ENCODE assay signal across 26 cellular contexts in genomic region chr5:51988561-51988960, GRCh38.
"Had no signal": no experiment of that assay in that cellular context is flagged by ENCODE, and none has a peak within 500 bp of the region (broad histone marks: within the 10 kb centered on the region; RNA-seq: fewer than 3 reads in every experiment).

No MANE protein-coding gene starts in this region.

- H3K4me1 Mint-ChIP-seq: activated CD4-positive, alpha-beta T cell treated with anti-CD3 and anti-CD28 coated beads for 36 hours; activated naive CD4-positive, alpha-beta T cell treated with anti-CD3 and anti-CD28 coated beads, Interleukin-2, amount 10 ng/mL, durations not matched to agents 7 days and 5 days; activated naive CD8-positive, alpha-beta T cell treated with anti-CD3 and anti-CD28 coated beads for 36 hours; T-helper 17 cell had no signal

- ATAC-seq: activated CD4-positive, alpha-beta T cell treated with anti-CD3 and anti-CD28 coated beads for 36 hours; activated CD8-positive, alpha-beta T cell treated with anti-CD3 and anti-CD28 coated beads for 36 hours; activated T-cell treated with anti-CD3 and anti-CD28 coated beads, Interleukin-2, amount 50 U/mL, for 72 hours; T-helper 17 cell had no signal

- H3K27me3 Mint-ChIP-seq: activated CD4-positive, alpha-beta T cell treated with anti-CD3 and anti-CD28 coated beads for 36 hours; activated CD8-positive, alpha-beta T cell treated with anti-CD3 and anti-CD28 coated beads for 36 hours; activated naive CD4-positive, alpha-beta T cell treated with anti-CD3 and anti-CD28 coated beads, Interleukin-2, amount 10 ng/mL, durations not matched to agents 7 days and 5 days; activated naive CD8-positive, alpha-beta T cell treated with anti-CD3 and anti-CD28 coated beads for 36 hours; T-helper 17 cell had no signal

- FAIRE-seq: colon, RCC 7860 had no signal

- H3K36me3 ChIP-seq: brain microvascular endothelial cell, cardiac muscle cell, MG63 had no signal

- DNase-seq: activated CD4-positive, alpha-beta T cell treated with anti-CD3 and anti-CD28 coated beads for 36 hours; activated CD8-positive, alpha-beta memory T cell treated with anti-CD3 and anti-CD28 coated beads, Interleukin-2, amount 50 U/mL, for 4 hours; activated CD8-positive, alpha-beta T cell treated with anti-CD3 and anti-CD28 coated beads for 36 hours; activated gamma-delta T cell treated with Interleukin-2 at 50 U/mL for 16 hours; activated naive CD4-positive, alpha-beta T cell treated with anti-CD3 and anti-CD28 coated beads, Interleukin-2, amount 10 ng/mL, durations not matched to agents 7 days and 5 days; activated naive CD8-positive, alpha-beta T cell treated with anti-CD3 and anti-CD28 coated beads for 36 hours; activated T-cell treated with anti-CD3 and anti-CD28 coated beads, Interleukin-2, amount 50 U/mL, for 72 hours; brain microvascular endothelial cell; cerebellar nuclear complex; MG63; MV-4-11; NCI-H1105; NCI-H1436; NCI-H187 treated with DMSO at 0.1 percent for 48 hours; NCI-H2081 treated with DMSO at 0.1 percent for 48 hours; NCI-H2171; NCI-H345; NCI-H510A; SHP77 treated with DMSO at 0.1 percent for 48 hours; T-helper 17 cell; T-helper 9 cell had no signal

- H3K4me3 ChIP-seq: cardiac muscle cell, MG63 had no signal

- H3K36me3 Mint-ChIP-seq: activated naive CD4-positive, alpha-beta T cell treated with anti-CD3 and anti-CD28 coated beads, Interleukin-2, amount 10 ng/mL, durations not matched to agents 7 days and 5 days; activated naive CD8-positive, alpha-beta T cell treated with anti-CD3 and anti-CD28 coated beads for 36 hours had no signal

- H3K9me3 Mint-ChIP-seq: activated CD8-positive, alpha-beta T cell treated with anti-CD3 and anti-CD28 coated beads for 36 hours; activated naive CD4-positive, alpha-beta T cell treated with anti-CD3 and anti-CD28 coated beads, Interleukin-2, amount 10 ng/mL, durations not matched to agents 7 days and 5 days; activated T-helper 2 cell treated with anti-CD3 and anti-CD28 coated beads, Interferon-gamma antibody, Interleukin-2, Interleukin-4, amounts not matched to agents 10 μg/mL and 5 μg/mL and 100 μg/mL, durations not matched to agents 14 hours and 24 hours and 36 hours had no signal

- H3K9me3 ChIP-seq: MG63 had no signal

- H3K27ac ChIP-seq: brain microvascular endothelial cell, cardiac muscle cell, VCaP had no signal

- H3K27me3 ChIP-seq: brain microvascular endothelial cell, cardiac muscle cell, MG63 had no signal

- H3K27ac Mint-ChIP-seq: activated CD4-positive, alpha-beta T cell treated with anti-CD3 and anti-CD28 coated beads for 36 hours; activated CD8-positive, alpha-beta T cell treated with anti-CD3 and anti-CD28 coated beads for 36 hours; activated naive CD4-positive, alpha-beta T cell treated with anti-CD3 and anti-CD28 coated beads, Interleukin-2, amount 10 ng/mL, durations not matched to agents 7 days and 5 days; activated naive CD8-positive, alpha-beta T cell treated with anti-CD3 and anti-CD28 coated beads for 36 hours; activated T-cell treated with anti-CD3 and anti-CD28 coated beads, Interleukin-2, amount 50 U/mL, for 72 hours; activated T-helper 2 cell treated with anti-CD3 and anti-CD28 coated beads, Interferon-gamma antibody, Interleukin-2, Interleukin-4, amounts not matched to agents 10 μg/mL and 5 μg/mL and 100 μg/mL, durations not matched to agents 14 hours and 24 hours and 36 hours; T-helper 17 cell had no signal

- H3K4me3 Mint-ChIP-seq: activated CD4-positive, alpha-beta T cell treated with anti-CD3 and anti-CD28 coated beads for 36 hours; activated CD8-positive, alpha-beta T cell treated with anti-CD3 and anti-CD28 coated beads for 36 hours; activated naive CD4-positive, alpha-beta T cell treated with anti-CD3 and anti-CD28 coated beads, Interleukin-2, amount 10 ng/mL, durations not matched to agents 7 days and 5 days; activated naive CD8-positive, alpha-beta T cell treated with anti-CD3 and anti-CD28 coated beads for 36 hours; activated T-cell treated with anti-CD3 and anti-CD28 coated beads, Interleukin-2, amount 50 U/mL, for 72 hours; T-helper 17 cell had no signal
